19 cellular contexts compared by ENCODE assay signal in the genomic region with DNA sequence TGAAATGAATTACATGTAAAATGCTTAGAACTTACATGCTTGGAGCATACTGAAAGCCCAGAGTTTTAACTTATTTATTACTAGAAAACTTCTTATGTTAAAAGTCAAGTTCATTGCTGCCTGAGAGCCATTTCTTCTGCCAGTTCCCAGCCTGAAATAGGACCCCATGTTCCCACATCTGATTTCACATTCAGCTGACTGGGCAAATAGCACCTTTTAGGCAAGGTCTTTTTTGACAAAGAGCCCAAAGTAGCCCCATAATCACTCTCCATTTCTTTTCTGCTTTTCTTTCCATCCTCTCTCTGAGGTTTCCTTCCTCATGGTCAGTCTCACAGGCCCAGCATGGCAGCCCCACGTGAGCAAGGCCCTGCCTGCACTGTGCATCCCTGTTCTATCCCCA. TPM values are rescaled to one million over a fixed set of nuclear protein-coding genes. Genes with fewer than 3 reads are reported as not detected.
A peak's percentile ranks its signal among the peaks of the same experiment; 100 is the strongest.
DNase-seq lines count a peak whose midpoint lies in the region; ATAC-seq and TF ChIP-seq lines count a peak whose summit lies in the region.
"Had no signal": no experiment of that assay in that cellular context is flagged by ENCODE, and none has a peak within 500 bp of the region (broad histone marks: within the 10 kb centered on the region; RNA-seq: fewer than 3 reads in every experiment).

No MANE protein-coding gene starts in this region.

- H3K9me3 ChIP-seq in T-helper 17 cell (ENCODE audit: control insufficient read depth, low read length, poor library complexity, severe bottlenecking): no peaks in the 10 kb centered on the region
- no peaks in the 10 kb centered on the region for H3K9me3 ChIP-seq in smooth muscle cell (replicated peaks; ENCODE audit: low read depth)
- H3K9me3 ChIP-seq: adrenal gland, SJCRH30, vagina had no signal

- peaks cover 39% of the 10 kb centered on the region for H3K79me2 ChIP-seq in smooth muscle cell (ENCODE audit: low read depth)

- no peak for DNase-seq in activated CD8-positive, alpha-beta memory T cell treated with anti-CD3 and anti-CD28 coated beads, Interleukin-2, amount 10 ng/mL, durations not matched to agents 7 days and 5 days
- DNase-seq in activated CD8-positive, alpha-beta memory T cell treated with anti-CD3 and anti-CD28 coated beads, Interleukin-2, amount 50 U/mL, for 48 hours: no peak
- no peak for DNase-seq in T-helper 17 cell
- DNase-seq in glutamatergic neuron: no peak
- no peak for DNase-seq in smooth muscle cell (lab: John Stamatoyannopoulos, UW; ENCODE audit: unreplicated experiment)
- no peak for DNase-seq in stimulated activated CD4-positive, alpha-beta T cell treated with anti-CD3 and anti-CD28 coated beads, Interleukin-4, amount 100 ng/mL, for 4 hours
- DNase-seq in SHP77 treated with DMSO at 0.1 percent for 48 hours (lab: John Stamatoyannopoulos, UW): no peak
- DNase-seq: ACHN; foreskin keratinocyte; H9; islet precursor cell; NCI-H1436 treated with DMSO at 0.1 percent for 48 hours; NCI-H526 treated with DMSO at 0.1 percent for 48 hours; SJCRH30; stimulated activated CD4-positive, alpha-beta T cell treated with anti-CD3 and anti-CD28 coated beads, Interleukin-12 subunit alpha, Interleukin-12 subunit beta, amount 100 ng/mL, for 4 hours had no signal

- no peak overlapping the region for H3K4me3 ChIP-seq in smooth muscle cell
- H3K4me3 ChIP-seq: SJCRH30 had no signal

- H3K4me2 ChIP-seq in smooth muscle cell: no peak overlapping the region

- no peaks in the 10 kb centered on the region for H3K36me3 ChIP-seq in smooth muscle cell (ENCODE audit: low read depth)

- H2AFZ ChIP-seq in smooth muscle cell (ENCODE audit: low read depth): no peak overlapping the region

- no peak for ATAC-seq in activated CD8-positive, alpha-beta memory T cell treated with anti-CD3 and anti-CD28 coated beads, Interleukin-2, amount 10 ng/mL, durations not matched to agents 7 days and 5 days
- ATAC-seq in T-helper 17 cell (no peak), GM18520 (IDR thresholded peaks at IDR 0.05; ENCODE audit: unreplicated experiment) (no peak)
- ATAC-seq: activated CD4-positive, CD25-positive, alpha-beta regulatory T cell treated with anti-CD3 and anti-CD28 coated beads, Interleukin-2, amount 50 U/mL, for 24 hours; foreskin keratinocyte had no signal

- peak overlapping the region; percentile 100 for H3K27ac Mint-ChIP-seq in activated CD8-positive, alpha-beta memory T cell treated with anti-CD3 and anti-CD28 coated beads, Interleukin-2, amount 10 ng/mL, durations not matched to agents 7 days and 5 days
- peak overlapping the region; percentile 99 for H3K27ac Mint-ChIP-seq in T-helper 17 cell
- H3K27ac Mint-ChIP-seq in glutamatergic neuron (ENCODE audit: unreplicated experiment): no peak overlapping the region

- peak overlapping the region; percentile 95 for H3K4me3 Mint-ChIP-seq in activated CD8-positive, alpha-beta memory T cell treated with anti-CD3 and anti-CD28 coated beads, Interleukin-2, amount 10 ng/mL, durations not matched to agents 7 days and 5 days
- H3K4me3 Mint-ChIP-seq in T-helper 17 cell (peak overlapping the region; percentile 56), glutamatergic neuron (ENCODE audit: unreplicated experiment) (peak overlapping the region; percentile 38)

- H4K20me1 ChIP-seq in smooth muscle cell (ENCODE audit: low read depth): peaks cover 21% of the 10 kb centered on the region

- no peaks in the 10 kb centered on the region for H3K27me3 Mint-ChIP-seq in activated CD8-positive, alpha-beta memory T cell treated with anti-CD3 and anti-CD28 coated beads, Interleukin-2, amount 10 ng/mL, durations not matched to agents 7 days and 5 days
- H3K27me3 Mint-ChIP-seq in T-helper 17 cell (no peaks in the 10 kb centered on the region), glutamatergic neuron (ENCODE audit: unreplicated experiment) (no peaks in the 10 kb centered on the region)

- H3K9me3 Mint-ChIP-seq in activated CD8-positive, alpha-beta memory T cell treated with anti-CD3 and anti-CD28 coated beads, Interleukin-2, amount 10 ng/mL, durations not matched to agents 7 days and 5 days (ENCODE audit: low read depth): no peaks in the 10 kb centered on the region
- peaks cover 7% of the 10 kb centered on the region for H3K9me3 Mint-ChIP-seq in glutamatergic neuron (ENCODE audit: unreplicated experiment)
- H3K9me3 Mint-ChIP-seq: H9 had no signal

- 92% methylated on average over 1 of the region's 1 CpG for WGBS in smooth muscle cell (ENCODE audit: low lambda C conversion rate)

- peak overlapping the region; percentile 18 for H3K27ac ChIP-seq in smooth muscle cell (ENCODE audit: low read depth)
- H3K27ac ChIP-seq: foreskin keratinocyte, SJCRH30 had no signal

- H3K4me1 ChIP-seq in smooth muscle cell (ENCODE audit: low read depth): peaks cover 4% of the 10 kb centered on the region
- H3K4me1 ChIP-seq: foreskin keratinocyte, SJCRH30 had no signal

- no peaks in the 10 kb centered on the region for H3K27me3 ChIP-seq in smooth muscle cell (ENCODE audit: low read depth)
- H3K27me3 ChIP-seq: adrenal gland, foreskin keratinocyte, SJCRH30, vagina had no signal

- no peak overlapping the region for H3K9ac ChIP-seq in smooth muscle cell (ENCODE audit: low read depth)

- TF ChIP-seq CTCF in glutamatergic neuron (IDR thresholded peaks at IDR 0.05; ENCODE audit: partially characterized antibody, unreplicated experiment) (no peak), smooth muscle cell (IDR thresholded peaks at IDR 0.05; ENCODE audit: borderline replicate concordance, insufficient read depth, poor library complexity, severe bottlenecking) (no peak)

- peaks cover 44% of the 10 kb centered on the region for H3K36me3 Mint-ChIP-seq in activated CD8-positive, alpha-beta memory T cell treated with anti-CD3 and anti-CD28 coated beads, Interleukin-2, amount 10 ng/mL, durations not matched to agents 7 days and 5 days
- H3K36me3 Mint-ChIP-seq in T-helper 17 cell (ENCODE audit: low read depth) (peaks cover 3% of the 10 kb centered on the region), glutamatergic neuron (ENCODE audit: unreplicated experiment) (no peaks in the 10 kb centered on the region)

- CTCF ChIA-PET in activated CD8-positive, alpha-beta memory T cell treated with anti-CD3 and anti-CD28 coated beads, Interleukin-2, amount 10 ng/mL, durations not matched to agents 7 days and 5 days (lab: Charles Lee): interaction anchor here (1.1 to 9.8 kb wide), 5 partner anchors 12 to 437 kb away, joined by 4 to 161 read pairs (median 10); a partner anchor contains a TSS

- peaks cover 41% of the 10 kb centered on the region for H3K4me1 Mint-ChIP-seq in activated CD8-positive, alpha-beta memory T cell treated with anti-CD3 and anti-CD28 coated beads, Interleukin-2, amount 10 ng/mL, durations not matched to agents 7 days and 5 days
- H3K4me1 Mint-ChIP-seq in T-helper 17 cell: peaks cover 22% of the 10 kb centered on the region
- H3K4me1 Mint-ChIP-seq in glutamatergic neuron (ENCODE audit: low read depth, unreplicated experiment): peaks cover 3% of the 10 kb centered on the region

- H3F3A ChIP-seq in smooth muscle cell (ENCODE audit: low read depth): peaks cover 10% of the 10 kb centered on the region

RNA-seq across cellular contexts. Expression of a gene that starts 1.1 kb away (rescaled TPM):
- total RNA-seq in activated CD8-positive, alpha-beta memory T cell treated with anti-CD3 and anti-CD28 coated beads, Interleukin-2, amount 10 ng/mL, durations not matched to agents 7 days and 5 days: 100 to 1,000 TPM; 369 to 418 TPM
- total RNA-seq in T-helper 17 cell: 100 to 1,000 TPM; 196 to 225 TPM
- total RNA-seq in glutamatergic neuron (ENCODE audit: unreplicated experiment): 190 TPM
- total RNA-seq in smooth muscle cell: 349 and 507 TPM in 2 replicates
- 338 and 393 TPM in 2 replicates for polyA plus RNA-seq in smooth muscle cell

RNA-seq across cellular contexts. Expression of a gene that starts 16.8 kb away (rescaled TPM):
- total RNA-seq in activated CD8-positive, alpha-beta memory T cell treated with anti-CD3 and anti-CD28 coated beads, Interleukin-2, amount 10 ng/mL, durations not matched to agents 7 days and 5 days: 10 to 100 TPM; 25.8 to 34.6 TPM
- 1 to 10 TPM; 4.4 to 5.2 TPM for total RNA-seq in T-helper 17 cell
- 17.5 TPM for total RNA-seq in glutamatergic neuron (ENCODE audit: unreplicated experiment)
- 21.7 and 23.8 TPM in 2 replicates for total RNA-seq in smooth muscle cell
- polyA plus RNA-seq in smooth muscle cell: 41.5 and 41.7 TPM in 2 replicates

RNA-seq across cellular contexts. Expression of a gene that starts 17.4 kb away (rescaled TPM):
- total RNA-seq in activated CD8-positive, alpha-beta memory T cell treated with anti-CD3 and anti-CD28 coated beads, Interleukin-2, amount 10 ng/mL, durations not matched to agents 7 days and 5 days: 10 to 100 TPM; 23.1 to 24.8 TPM
- total RNA-seq in T-helper 17 cell (1 to 10 TPM; 3.2 to 3.5 TPM), glutamatergic neuron (ENCODE audit: unreplicated experiment) (21.7 TPM), smooth muscle cell (9.1 and 13.3 TPM in 2 replicates)
- polyA plus RNA-seq in smooth muscle cell: 11.3 and 14.0 TPM in 2 replicates

RNA-seq across cellular contexts. Expression of a gene that starts 47.8 kb away (rescaled TPM):
- total RNA-seq in activated CD8-positive, alpha-beta memory T cell treated with anti-CD3 and anti-CD28 coated beads, Interleukin-2, amount 10 ng/mL, durations not matched to agents 7 days and 5 days: 10 to 100 TPM; 55.3 to 74.9 TPM
- total RNA-seq in T-helper 17 cell (10 to 100 TPM; 40.1 to 42.6 TPM), glutamatergic neuron (ENCODE audit: unreplicated experiment) (93.7 TPM), smooth muscle cell (24.6 and 36.8 TPM in 2 replicates)
- 22.1 and 27.8 TPM in 2 replicates for polyA plus RNA-seq in smooth muscle cell

RNA-seq across cellular contexts. Expression of a gene that starts 50.6 kb away (rescaled TPM):
- 100 to 1,000 TPM; 126 to 132 TPM for total RNA-seq in activated CD8-positive, alpha-beta memory T cell treated with anti-CD3 and anti-CD28 coated beads, Interleukin-2, amount 10 ng/mL, durations not matched to agents 7 days and 5 days
- 10 to 100 TPM; 81.0 to 96.3 TPM for total RNA-seq in T-helper 17 cell
- total RNA-seq in glutamatergic neuron (ENCODE audit: unreplicated experiment): 94.6 TPM
- total RNA-seq in smooth muscle cell: 72.9 and 85.1 TPM in 2 replicates
- polyA plus RNA-seq in smooth muscle cell: 136 TPM in 2 replicates

Comparison
In these comparisons a context has a peak if more than half of its experiments do, and no peak if none do; other contexts are left out.
1. H3K4me3 Mint-ChIP-seq: peak in every context shown above with its lines; median percentile 95 in activated CD8-positive, alpha-beta memory T cell treated with anti-CD3 and anti-CD28 coated beads, Interleukin-2, amount 10 ng/mL, durations not matched to agents 7 days and 5 days; 56 in T-helper 17 cell; 38 in glutamatergic neuron.